In the genomic region with DNA sequence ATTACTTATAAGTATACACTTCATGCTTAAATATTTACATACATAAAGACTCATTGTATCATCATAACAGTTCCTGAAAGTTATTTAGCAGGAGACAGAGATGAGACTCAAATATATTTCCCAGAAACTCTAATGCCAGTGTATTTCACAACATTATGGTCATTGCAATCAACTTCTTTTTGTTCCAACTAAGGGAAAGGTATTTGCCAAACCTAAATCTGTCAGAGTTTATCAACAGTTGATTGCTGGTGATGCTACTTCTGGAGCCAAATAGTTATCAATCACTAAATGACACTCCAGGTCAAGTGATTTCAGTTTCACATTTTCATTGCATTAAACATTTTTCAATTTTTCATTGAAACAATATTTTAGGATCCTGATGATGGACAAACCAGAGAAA, we compare ENCODE assay signal across 25 cellular contexts.
"Had no signal": no experiment of that assay in that cellular context is flagged by ENCODE, and none has a peak within 500 bp of the region (broad histone marks: within the 10 kb centered on the region; RNA-seq: fewer than 3 reads in every experiment).

No MANE protein-coding gene starts in this region.

- ATAC-seq: heart right ventricle; left cardiac atrium; lower lobe of right lung; mucosa of descending colon; naive thymus-derived CD8-positive, alpha-beta T cell had no signal

- H3K4me3 ChIP-seq: coronary artery, dorsolateral prefrontal cortex, esophagus muscularis mucosa, gastrocnemius medialis, heart right ventricle, left ventricle myocardium inferior, lower lobe of right lung, mucosa of descending colon had no signal

- H3K27ac Mint-ChIP-seq: mesothelial cell of epicardium; naive B cell; naive thymus-derived CD8-positive, alpha-beta T cell had no signal

- H3K9me3 Mint-ChIP-seq: mesothelial cell of epicardium; naive thymus-derived CD8-positive, alpha-beta T cell had no signal

- H3K27me3 Mint-ChIP-seq: naive B cell; naive thymus-derived CD8-positive, alpha-beta T cell had no signal

- H3K4me1 Mint-ChIP-seq: mesothelial cell of epicardium; naive B cell; naive thymus-derived CD8-positive, alpha-beta T cell had no signal

- H3K36me3 Mint-ChIP-seq: mesothelial cell of epicardium; naive B cell; naive thymus-derived CD8-positive, alpha-beta T cell had no signal

- H3K27ac ChIP-seq: coronary artery, dorsolateral prefrontal cortex, esophagus muscularis mucosa, gastrocnemius medialis, heart right ventricle, left ventricle myocardium inferior, lower lobe of right lung had no signal

- H3K27me3 ChIP-seq: esophagus muscularis mucosa, gastrocnemius medialis, heart right ventricle had no signal

- H3K4me1 ChIP-seq: esophagus muscularis mucosa, gastrocnemius medialis, heart right ventricle, left ventricle myocardium inferior, lower lobe of right lung had no signal

- H3K9me3 ChIP-seq: esophagus muscularis mucosa, gastrocnemius medialis, heart right ventricle, left ventricle myocardium inferior, lower lobe of right lung, mucosa of descending colon had no signal

- H3K36me3 ChIP-seq: esophagus muscularis mucosa, gastrocnemius medialis, heart right ventricle, left ventricle myocardium inferior, lower lobe of right lung had no signal

- DNase-seq: dermis blood vessel endothelial cell; dorsolateral prefrontal cortex; effector CD4-positive, alpha-beta T cell; effector memory CD4-positive, alpha-beta T cell; foreskin fibroblast; foreskin melanocyte; gastrocnemius medialis; glutamatergic neuron; head of caudate nucleus; heart right ventricle; hippocampal formation; left cardiac atrium; left ventricle myocardium inferior; lower lobe of right lung; mesenchymal stem cell; mucosa of descending colon; naive B cell; naive thymus-derived CD8-positive, alpha-beta T cell had no signal

- H3K4me3 Mint-ChIP-seq: mesothelial cell of epicardium; naive B cell; naive thymus-derived CD8-positive, alpha-beta T cell had no signal

- FAIRE-seq: colon, endothelial cell of umbilical vein, islet of Langerhans, keratinocyte had no signal
